11 cellular contexts compared by ENCODE assay signal in genomic region chr6:1605822-1606532, GRCh38. TPM values are rescaled to one million over a fixed set of nuclear protein-coding genes. Genes with fewer than 3 reads are reported as not detected.
DNase-seq lines count a peak whose midpoint lies in the region; ATAC-seq, FAIRE-seq and TF ChIP-seq lines count a peak whose summit lies in the region.
"Had no signal": no experiment of that assay in that cellular context is flagged by ENCODE, and none has a peak within 500 bp of the region (broad histone marks: within the 10 kb centered on the region; RNA-seq: fewer than 3 reads in every experiment).

No MANE protein-coding gene starts in this region.

- H3K36me3 ChIP-seq in OCI-LY1 (ENCODE audit: insufficient read depth, low read length) (no peaks in the 10 kb centered on the region), smooth muscle cell (ENCODE audit: low read depth) (no peaks in the 10 kb centered on the region), heart right ventricle (no peaks in the 10 kb centered on the region)

- H3K9me3 ChIP-seq in OCI-LY1 (ENCODE audit: low read length) (no peaks in the 10 kb centered on the region), iPS-18c (ENCODE audit: control insufficient read depth, insufficient read depth, low read length) (no peaks in the 10 kb centered on the region), smooth muscle cell (replicated peaks; ENCODE audit: low read depth) (no peaks in the 10 kb centered on the region), heart right ventricle (no peaks in the 10 kb centered on the region)

- WGBS in smooth muscle cell (ENCODE audit: low lambda C conversion rate), result 5% methylated on average over 20 of the region's 20 CpGs
- WGBS in heart right ventricle, 2 donors, result 28 to 48% methylated on average over 20 of the region's 20 CpGs

- intact Hi-C loops in activated CD4-positive, alpha-beta T cell treated with anti-CD3 and anti-CD28 coated beads, Interleukin-2, amount 10 ng/mL, durations not matched to agents 24 days and 14 days (cut with micrococcal nuclease), result loop anchor here (2.0 to 10.0 kb wide), 3 partner anchors 214 to 959 kb away; no protein-coding TSS in a partner anchor
- intact Hi-C loops in heart right ventricle (cut with DNase I), result loop anchor here (2.0 to 10.0 kb wide), 16 partner anchors 79 to 1091 kb away; no protein-coding TSS in a partner anchor

- H3K27me3 ChIP-seq in OCI-LY1 (ENCODE audit: insufficient read depth, low read length), result no peaks in the 10 kb centered on the region; the same call in 1 of the 2 replicates
- peaks cover 89% of the 10 kb centered on the region for H3K27me3 ChIP-seq in smooth muscle cell (ENCODE audit: low read depth)
- H3K27me3 ChIP-seq in heart right ventricle, result peaks cover 16 to 95% (median 73%) of the 10 kb centered on the region in 7 donors
- H3K27me3 ChIP-seq in foreskin keratinocyte, result peaks cover 66% of the 10 kb centered on the region

- H4K20me1 ChIP-seq in OCI-LY1 (ENCODE audit: insufficient read depth, low read length) (no peaks in the 10 kb centered on the region), smooth muscle cell (ENCODE audit: low read depth) (peaks cover 5% of the 10 kb centered on the region)

- no peak for TF ChIP-seq POLR2A in H54 (IDR thresholded peaks at IDR 0.05; ENCODE audit: low read depth, low read length)

- H3K27ac Mint-ChIP-seq in activated CD4-positive, alpha-beta T cell treated with anti-CD3 and anti-CD28 coated beads, Interleukin-2, amount 10 ng/mL, durations not matched to agents 24 days and 14 days, result peak overlapping the region; percentile 48

- H2AFZ ChIP-seq in OCI-LY1 (ENCODE audit: low read length) (no peak overlapping the region), smooth muscle cell (ENCODE audit: low read depth) (no peak overlapping the region)

- peaks cover 16% of the 10 kb centered on the region for H3K4me1 Mint-ChIP-seq in activated CD4-positive, alpha-beta T cell treated with anti-CD3 and anti-CD28 coated beads, Interleukin-2, amount 10 ng/mL, durations not matched to agents 24 days and 14 days

- H3K4me2 ChIP-seq in OCI-LY1 (ENCODE audit: low read length), result peak overlapping the region; percentile 73; the same call in 1 of the 2 replicates
- peak overlapping the region; percentile 6 for H3K4me2 ChIP-seq in smooth muscle cell

- no peaks in the 10 kb centered on the region for H3K9me3 Mint-ChIP-seq in activated CD4-positive, alpha-beta T cell treated with anti-CD3 and anti-CD28 coated beads, Interleukin-2, amount 10 ng/mL, durations not matched to agents 24 days and 14 days

- DNase-seq in activated CD4-positive, alpha-beta T cell treated with anti-CD3 and anti-CD28 coated beads, Interleukin-2, amount 10 ng/mL, durations not matched to agents 24 days and 14 days, result no peak
- no peak for DNase-seq in activated CD4-positive, alpha-beta T cell treated with anti-CD3 and anti-CD28 coated beads for 4 hours
- DNase-seq in smooth muscle cell (lab: John Stamatoyannopoulos, UW; ENCODE audit: unreplicated experiment), result no peak
- DNase-seq in H54 (ENCODE audit: insufficient read length, low spot score), result no peak
- no peak for DNase-seq in heart right ventricle
- DNase-seq in foreskin keratinocyte, result no peak
- DNase-seq: left ventricle myocardium superior had no signal

- H3K79me2 ChIP-seq in OCI-LY1 (ENCODE audit: insufficient read depth, low read length) (no peaks in the 10 kb centered on the region), smooth muscle cell (ENCODE audit: low read depth) (no peaks in the 10 kb centered on the region)

- H3K27me3 Mint-ChIP-seq in activated CD4-positive, alpha-beta T cell treated with anti-CD3 and anti-CD28 coated beads, Interleukin-2, amount 10 ng/mL, durations not matched to agents 24 days and 14 days, result peaks cover 69% of the 10 kb centered on the region

- H3K4me3 ChIP-seq in OCI-LY1 (ENCODE audit: low read depth, low read length, poor library complexity, severe bottlenecking), result peak overlapping the region; percentile 70
- H3K4me3 ChIP-seq in iPS-18c (ENCODE audit: insufficient read depth, low read depth, low read length), result peak overlapping the region; percentile 38
- H3K4me3 ChIP-seq in smooth muscle cell, result no peak overlapping the region
- no peak overlapping the region for H3K4me3 ChIP-seq in heart right ventricle

- no peaks in the 10 kb centered on the region for H3F3A ChIP-seq in OCI-LY1 (ENCODE audit: insufficient read depth, low read length)
- H3F3A ChIP-seq in smooth muscle cell (ENCODE audit: low read depth), result no peaks in the 10 kb centered on the region

- H3K27ac ChIP-seq in OCI-LY1 (ENCODE audit: low read depth, low read length, poor library complexity, severe bottlenecking) (peak overlapping the region; percentile 87), smooth muscle cell (ENCODE audit: low read depth) (no peak overlapping the region), heart right ventricle (no peak overlapping the region), foreskin keratinocyte (no peak overlapping the region)

- H3K9me2 ChIP-seq in OCI-LY1 (ENCODE audit: low read depth, low read length), result no peaks in the 10 kb centered on the region

- H3K36me3 Mint-ChIP-seq in activated CD4-positive, alpha-beta T cell treated with anti-CD3 and anti-CD28 coated beads, Interleukin-2, amount 10 ng/mL, durations not matched to agents 24 days and 14 days (ENCODE audit: low read depth), result peaks cover 3% of the 10 kb centered on the region

- FAIRE-seq in H54 (lab: Jason Lieb, UNC), result no peak
- FAIRE-seq: TTC549 had no signal

- H3K9ac ChIP-seq in OCI-LY1 (ENCODE audit: low read length), result no peak overlapping the region; the same call in 1 of the 2 replicates
- H3K9ac ChIP-seq in smooth muscle cell (ENCODE audit: low read depth), result no peak overlapping the region

- peak overlapping the region; percentile 17 for H3K4me3 Mint-ChIP-seq in activated CD4-positive, alpha-beta T cell treated with anti-CD3 and anti-CD28 coated beads, Interleukin-2, amount 10 ng/mL, durations not matched to agents 24 days and 14 days

- ATAC-seq in heart right ventricle, result no peak
- ATAC-seq in foreskin keratinocyte, result no peak
- ATAC-seq: sciatic nerve had no signal

- H3K4me1 ChIP-seq in OCI-LY1 (ENCODE audit: insufficient read depth, low read length, severe bottlenecking) (peaks cover 56% of the 10 kb centered on the region), smooth muscle cell (ENCODE audit: low read depth) (peaks cover 20% of the 10 kb centered on the region), heart right ventricle (peaks cover 3 to 50% (median 22%) of the 10 kb centered on the region in 9 donors), foreskin keratinocyte (peaks cover 5% of the 10 kb centered on the region)

- TF ChIP-seq CTCF in OCI-LY1 (IDR thresholded peaks at IDR 0.05; ENCODE audit: low read length) (no peak), smooth muscle cell (IDR thresholded peaks at IDR 0.05; ENCODE audit: borderline replicate concordance, insufficient read depth, poor library complexity, severe bottlenecking) (no peak), heart right ventricle (IDR thresholded peaks at IDR 0.05) (no peak), foreskin keratinocyte (conservative IDR thresholded peaks at IDR 0.05) (no peak)

RNA-seq across cellular contexts. Expression of gene FOXC1, which starts 3.7 kb away (rescaled TPM):
- 0.07 TPM in 2 replicates for total RNA-seq in activated CD4-positive, alpha-beta T cell treated with anti-CD3 and anti-CD28 coated beads, Interleukin-2, amount 10 ng/mL, durations not matched to agents 24 days and 14 days
- total RNA-seq in smooth muscle cell, result 0.58 and 1.4 TPM in 2 replicates
- 0.10 and 0.40 TPM in 2 replicates for polyA plus RNA-seq in smooth muscle cell
- 1 to 10 TPM; 2.8 to 7.4 (median 4.3) TPM for total RNA-seq in heart right ventricle
- polyA plus RNA-seq in heart right ventricle, result 1 to 10 TPM; 3.0 to 3.6 TPM
- 3.5 and 5.0 TPM in 2 replicates for total RNA-seq in foreskin keratinocyte
- polyA plus RNA-seq in foreskin keratinocyte, result 1.7 and 3.0 TPM in 2 replicates

Comparison
In these comparisons a context has a peak if more than half of its experiments do, and no peak if none do; other contexts are left out.
1. H3K4me3 ChIP-seq: peak in OCI-LY1 (single experiment) and iPS-18c (single experiment); none in smooth muscle cell (single experiment) and heart right ventricle (0 of 10).